ENCODE assay signal across 1 cellular context in the genomic region with DNA sequence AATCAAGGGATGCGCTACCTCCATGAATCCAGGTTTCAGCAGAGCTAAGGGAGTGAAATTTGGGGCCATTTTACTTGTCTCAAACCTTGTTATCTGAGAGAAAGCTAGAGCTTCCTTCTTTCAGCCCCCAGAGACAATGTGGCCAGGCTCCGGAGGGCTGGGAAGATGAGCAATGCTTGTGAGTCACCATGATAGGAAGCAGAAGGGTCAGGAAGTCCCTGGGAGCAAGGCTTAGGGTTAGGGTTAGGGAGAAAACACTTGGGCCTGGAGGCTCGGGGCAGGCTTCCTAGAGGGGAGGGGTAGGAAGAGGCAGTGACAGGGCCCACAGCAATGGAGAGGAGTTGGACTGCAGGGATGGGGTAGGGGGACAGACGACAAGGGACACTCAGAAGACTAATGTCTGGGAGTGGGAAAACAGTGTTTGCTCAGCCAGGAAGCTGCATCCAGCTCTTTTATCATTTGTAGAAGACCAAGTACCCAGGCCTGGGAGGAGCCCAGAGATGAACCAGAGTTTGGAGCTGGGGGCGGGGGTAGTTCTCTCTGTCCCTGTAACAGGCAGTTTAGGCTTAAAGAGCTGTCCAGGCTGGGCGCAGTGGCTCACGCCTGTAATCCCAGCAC.
TF ChIP-seq lines count a peak whose summit lies in the region.

No MANE protein-coding gene starts in this region.

TF ChIP-seq in HEK293T, 16 proteins besides CTCF, POLR2A, EP300 and RAD21 (continued from another document):
- TF ChIP-seq FOXA1 (IDR thresholded peaks at IDR 0.05) (no peak), SP1 (IDR thresholded peaks at IDR 0.05) (no peak), BHLHE40 (IDR thresholded peaks at IDR 0.05; ENCODE audit: borderline replicate concordance) (no peak), LEF1 (IDR thresholded peaks at IDR 0.05; ENCODE audit: borderline replicate concordance) (no peak)
